Comparison of ENCODE assay signal across 8 cellular contexts in the genomic region with DNA sequence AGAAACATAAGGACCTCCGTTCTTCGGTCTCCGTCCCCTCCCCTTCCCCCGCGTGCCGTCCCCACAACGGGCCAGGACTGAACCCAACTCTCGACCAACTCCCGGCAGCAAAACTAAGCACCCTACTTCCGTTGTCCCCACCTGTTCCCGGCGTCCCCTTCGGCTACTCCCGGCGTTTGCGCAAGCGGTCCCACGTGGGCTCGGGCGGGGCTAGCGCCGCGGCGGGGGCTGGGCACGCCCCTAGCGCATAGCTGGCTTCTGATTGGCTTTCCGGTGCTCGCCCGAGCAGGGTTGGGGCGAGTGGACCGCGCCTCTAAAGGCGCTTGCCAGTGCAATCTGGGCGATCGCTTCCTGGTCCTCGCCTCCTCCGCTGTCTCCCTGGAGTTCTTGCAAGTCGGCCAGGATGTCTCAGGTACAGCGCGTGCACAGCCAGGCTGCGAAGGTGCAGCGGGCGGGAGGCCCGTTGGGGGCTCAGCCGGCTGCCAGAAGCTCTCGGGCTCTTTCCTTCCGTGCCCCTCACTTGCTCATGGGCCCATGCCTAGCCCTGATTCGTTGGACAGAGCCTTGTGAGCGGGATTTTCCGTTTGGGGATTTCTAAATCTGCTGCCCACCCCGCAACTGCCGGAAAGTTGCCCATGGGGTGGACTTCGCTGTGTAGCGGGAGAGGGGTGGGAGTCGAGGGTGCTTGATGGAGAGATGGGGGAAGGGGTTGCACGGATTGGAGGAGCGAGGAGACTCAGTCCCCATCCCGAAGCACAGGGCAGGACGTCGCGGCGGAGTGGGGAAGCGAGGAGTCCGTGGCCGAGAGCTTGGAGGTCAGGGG. TPM values are rescaled to one million over a fixed set of nuclear protein-coding genes. Genes with fewer than 3 reads are reported as not detected.
DNase-seq lines count a peak whose midpoint lies in the region; ATAC-seq and TF ChIP-seq lines count a peak whose summit lies in the region.

Gene C2orf76, minus strand, starts transcription at position 186 of the 823 bp plus-strand sequence. CDS start 26,875 bp downstream, outside the sequence.
Gene DBI, plus strand, starts transcription at position 329 of the 823 bp plus-strand sequence. Its CDS starts 75 bp downstream, at position 404.

- TF ChIP-seq CTCF in GM12865 (IDR thresholded peaks at IDR 0.05; ENCODE audit: insufficient read depth, low read depth, low read length, missing control alignments) = no peak
- no peak for TF ChIP-seq CTCF in type B pancreatic cell (conservative IDR thresholded peaks at IDR 0.05)

- intact Hi-C loops in cardiac septum (cut with DNase I) = loop anchor here (5.0 kb wide), 1 partner anchor 55 kb away; no protein-coding TSS in a partner anchor

- H3K4me3 ChIP-seq in GM12865 (ENCODE audit: low read depth, low read length) = peak within 1 kb of the TSS; percentile 97

- peaks cover 24% of the 10 kb centered on the region for H3K36me3 Mint-ChIP-seq in type B pancreatic cell

- ATAC-seq in HG02763 (IDR thresholded peaks at IDR 0.05; ENCODE audit: unreplicated experiment) = peak; percentile 97

- peaks cover 20% of the 10 kb centered on the region for H3K4me1 Mint-ChIP-seq in type B pancreatic cell (ENCODE audit: unreplicated experiment)

- no peaks in the 10 kb centered on the region for H3K27me3 Mint-ChIP-seq in type B pancreatic cell

- H3K27ac Mint-ChIP-seq in type B pancreatic cell = peak within 1 kb of the TSS; percentile 92

- peak within 1 kb of the TSS; percentile 23 for H3K27ac ChIP-seq in adipose tissue (ENCODE audit: low read depth, low read length)

- no peaks in the 10 kb centered on the region for H3K9me3 Mint-ChIP-seq in type B pancreatic cell

- DNase-seq in GM12865 (ENCODE audit: low read depth) = peak; percentile 98
- DNase-seq in NCI-H1417 treated with DMSO at 0.1 percent for 48 hours (lab: John Stamatoyannopoulos, UW) = peak; percentile 75
- peak; percentile 95 for DNase-seq in SW480 (ENCODE audit: low spot score)
- peak; percentile 99 for DNase-seq in cardiac septum (ENCODE audit: low spot score)
- peak; percentile 96 for DNase-seq in pons (ENCODE audit: low spot score)
- peak; percentile 94 for DNase-seq in type B pancreatic cell (ENCODE audit: extremely low spot score, unreplicated experiment)

- WGBS in adipose tissue, 3 donors = 0 to 1% (median 1%) methylated on average over 65 of the region's 65 CpGs

- H3K4me3 Mint-ChIP-seq in type B pancreatic cell = peak within 1 kb of the TSS; percentile 100

RNA-seq across cellular contexts. Expression of gene C2orf76, which starts in this region (rescaled TPM):
- polyA plus RNA-seq in adipose tissue = 10 to 100 TPM; 10.8 to 31.9 (median 19.3) TPM
- 11.7 TPM for total RNA-seq in cardiac septum
- 10.8 and 11.7 TPM in 2 replicates for total RNA-seq in type B pancreatic cell (ENCODE audit: low replicate concordance)

RNA-seq across cellular contexts. Expression of gene DBI, which starts in this region (rescaled TPM):
- polyA plus RNA-seq in adipose tissue = 1,000 to 10,000 TPM in 1 of 3 donors, 100 to 1,000 TPM in 2; 207 to 1,132 (median 690) TPM
- total RNA-seq in cardiac septum (251 TPM), type B pancreatic cell (ENCODE audit: low replicate concordance) (125 and 231 TPM in 2 replicates)

Comparison
In these comparisons a context has a peak if more than half of its experiments do, and no peak if none do; other contexts are left out.
1. Peak in every context shown above with its lines: DNase-seq, ATAC-seq, H3K4me3 ChIP-seq and H3K27ac ChIP-seq.